Comparison of ENCODE assay signal across 18 cellular contexts in the genomic region with DNA sequence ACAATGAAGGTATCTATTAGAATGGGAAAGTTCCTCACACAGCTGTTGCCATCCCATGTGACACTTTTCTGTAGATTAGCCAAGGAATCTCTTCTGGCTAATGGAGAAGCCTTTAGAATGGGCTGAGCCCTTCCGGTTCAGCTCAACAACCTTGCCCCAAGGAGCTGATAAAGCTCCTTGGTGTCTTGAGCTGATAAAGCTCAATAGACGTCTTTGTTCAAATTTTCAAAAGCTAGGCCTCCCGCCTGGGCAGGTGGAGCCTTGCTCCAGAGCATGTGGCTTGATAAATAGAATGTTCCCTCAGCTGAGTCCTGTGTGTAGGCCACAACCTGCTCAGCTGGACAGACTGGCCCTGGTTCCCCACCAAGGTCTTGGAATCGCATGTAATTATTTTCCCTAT.
"Had no signal": no experiment of that assay in that cellular context is flagged by ENCODE, and none has a peak within 500 bp of the region (broad histone marks: within the 10 kb centered on the region; RNA-seq: fewer than 3 reads in every experiment).

No MANE protein-coding gene starts in this region.

- FAIRE-seq: bronchial epithelial cell had no signal

- H3K4me3 ChIP-seq: coronary artery, heart right ventricle, lower lobe of right lung, ovary, prostate gland, tibial nerve had no signal

- DNase-seq: activated CD4-positive, alpha-beta T cell treated with anti-CD3 and anti-CD28 coated beads, Interleukin-2, amount 50 U/mL, for 4 hours; activated effector memory CD4-positive, alpha-beta T cell treated with Interleukin-2 at 50 U/mL for 16 hours; activated naive CD4-positive, alpha-beta T cell treated with anti-CD3 and anti-CD28 coated beads for 36 hours; activated T-cell treated with anti-CD3 and anti-CD28 coated beads, Interleukin-2, amount 50 U/mL, for 48 hours; amygdala; cerebellar nuclear complex; heart right ventricle; lower lobe of right lung; naive thymus-derived CD4-positive, alpha-beta T cell; ovary; T-helper 17 cell had no signal

- H3K27ac ChIP-seq: coronary artery, epithelial cell of prostate, heart right ventricle, lower lobe of right lung, neutrophil, ovary, prostate gland, tibial nerve had no signal

- H3K27me3 ChIP-seq: neutrophil, ovary, tibial nerve had no signal

- ATAC-seq: heart right ventricle; left lobe of liver; lower lobe of right lung; naive thymus-derived CD4-positive, alpha-beta T cell; T-helper 17 cell had no signal

- H3K9me3 ChIP-seq: heart right ventricle, lower lobe of right lung, neutrophil, ovary, prostate gland, tibial nerve had no signal

- H3K4me1 ChIP-seq: lower lobe of right lung, prostate gland had no signal

- H3K36me3 ChIP-seq: heart right ventricle, lower lobe of right lung, neutrophil, ovary, prostate gland, tibial nerve had no signal
